ENCODE assay signal across 20 cellular contexts in the genomic region with DNA sequence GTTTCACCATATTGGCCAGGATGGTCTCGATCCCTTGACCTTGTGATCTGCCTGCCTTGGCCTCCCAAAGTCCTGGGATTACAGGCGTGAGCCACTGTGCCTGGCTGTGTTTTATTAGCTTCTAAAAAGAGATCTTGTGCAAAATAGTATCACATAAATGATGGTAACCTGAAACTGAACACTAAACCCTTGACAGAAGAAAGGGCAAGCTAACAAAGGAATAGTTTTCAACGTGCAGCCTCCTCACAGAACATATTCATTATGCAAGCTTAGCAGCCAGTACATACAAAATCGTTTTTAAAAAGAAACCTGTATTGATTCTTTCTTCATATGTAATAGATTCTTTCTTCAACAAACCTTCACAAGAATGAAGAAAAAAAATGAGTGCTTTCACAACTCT.
"Had no signal": no experiment of that assay in that cellular context is flagged by ENCODE, and none has a peak within 500 bp of the region (broad histone marks: within the 10 kb centered on the region; RNA-seq: fewer than 3 reads in every experiment).

No MANE protein-coding gene starts in this region.

- H3K4me1 ChIP-seq: adrenal gland, left ventricle myocardium inferior, prostate gland, spleen, upper lobe of right lung had no signal

- H2AFZ ChIP-seq: hepatocyte had no signal

- H3K9me3 ChIP-seq: adrenal gland, esophagus muscularis mucosa, left ventricle myocardium inferior, mucosa of descending colon, prostate gland, spleen, thoracic aorta, upper lobe of right lung had no signal

- H3K27me3 ChIP-seq: adrenal gland, cardiac muscle cell, esophagus muscularis mucosa, hepatocyte, spleen, upper lobe of right lung had no signal

- ATAC-seq: mucosa of descending colon; naive thymus-derived CD8-positive, alpha-beta T cell; right cardiac atrium; upper lobe of right lung had no signal

- H3K36me3 ChIP-seq: adrenal gland, cardiac muscle cell, esophagus muscularis mucosa, left ventricle myocardium inferior, prostate gland, spleen, thoracic aorta, upper lobe of right lung, WERI-Rb-1 had no signal

- H3K27ac ChIP-seq: adrenal gland, cardiac muscle cell, esophagus muscularis mucosa, hepatocyte, left ventricle myocardium inferior, prostate gland, spleen, thoracic aorta, upper lobe of right lung, WERI-Rb-1 had no signal

- DNase-seq: activated CD4-positive, alpha-beta memory T cell treated with anti-CD3 and anti-CD28 coated beads, Interleukin-2, amount 10 ng/mL, durations not matched to agents 7 days and 5 days; activated CD4-positive, alpha-beta T cell treated with anti-CD3 and anti-CD28 coated beads for 4 hours; activated effector memory CD4-positive, alpha-beta T cell treated with Interleukin-2 at 50 U/mL for 16 hours; activated T-cell treated with anti-CD3 and anti-CD28 coated beads, Interleukin-2, amount 50 U/mL, for 24 hours; adrenal gland; kidney; left ventricle myocardium inferior; mucosa of descending colon; naive thymus-derived CD8-positive, alpha-beta T cell; occipital lobe; right cardiac atrium; spleen; T-helper 1 cell; upper lobe of right lung; WERI-Rb-1 had no signal

- H3K4me2 ChIP-seq: hepatocyte had no signal

- H3K4me3 ChIP-seq: adrenal gland, cardiac muscle cell, esophagus muscularis mucosa, hepatocyte, left ventricle myocardium inferior, mucosa of descending colon, prostate gland, spleen, thoracic aorta, upper lobe of right lung had no signal
